27 cellular contexts compared by ENCODE assay signal in genomic region chr2:149617476-149617875, GRCh38.
A peak's percentile ranks its signal among the peaks of the same experiment; 100 is the strongest.
DNase-seq lines count a peak whose midpoint lies in the region; TF ChIP-seq lines count a peak whose summit lies in the region.
"Had no signal": no experiment of that assay in that cellular context is flagged by ENCODE, and none has a peak within 500 bp of the region (broad histone marks: within the 10 kb centered on the region; RNA-seq: fewer than 3 reads in every experiment).

No MANE protein-coding gene starts in this region.

- no peaks in the 10 kb centered on the region for H3K9me3 ChIP-seq in MM.1S (replicated peaks; ENCODE audit: insufficient read depth, low read length)
- H3K9me3 ChIP-seq: BLaER1, HAP-1, transverse colon had no signal

- no peaks in the 10 kb centered on the region for H3K79me2 ChIP-seq in MM.1S (ENCODE audit: low read length)

- no peak overlapping the region for H3K4me3 ChIP-seq in AG10803 (ENCODE audit: low read length)
- H3K4me3 ChIP-seq in astrocyte of the spinal cord (ENCODE audit: low read depth, low read length) = no peak overlapping the region
- H3K4me3 ChIP-seq in MM.1S (ENCODE audit: low read length) = no peak overlapping the region
- H3K4me3 ChIP-seq: BLaER1, HAP-1, transverse colon had no signal

- in situ Hi-C loops in astrocyte of the spinal cord (cut with HindIII; ENCODE audit: low sequenced_read_pairs) = no loop called here

- no peaks in the 10 kb centered on the region for H3K27me3 ChIP-seq in MM.1S (replicated peaks; ENCODE audit: insufficient read depth, low read length)
- H3K27me3 ChIP-seq: BLaER1, transverse colon had no signal

- H3F3A ChIP-seq in MM.1S (ENCODE audit: insufficient read depth, low read length) = no peaks in the 10 kb centered on the region

- H3K4me2 ChIP-seq in MM.1S (ENCODE audit: low read depth, low read length) = no peak overlapping the region
- H3K4me2 ChIP-seq: BLaER1 had no signal

- H2AFZ ChIP-seq in MM.1S (ENCODE audit: low read length) = no peak overlapping the region

- no peaks in the 10 kb centered on the region for H3K9me2 ChIP-seq in MM.1S (replicated peaks; ENCODE audit: insufficient read depth, low read length)

- no peak overlapping the region for H3K27ac ChIP-seq in MM.1S (ENCODE audit: low read length)
- H3K27ac ChIP-seq: BLaER1, transverse colon had no signal

- TF ChIP-seq CTCF in AG10803 (conservative IDR thresholded peaks at IDR 0.05; ENCODE audit: low read length) = no peak
- TF ChIP-seq CTCF in astrocyte of the spinal cord (IDR thresholded peaks at IDR 0.05; ENCODE audit: low read depth, low read length) = no peak
- no peak for TF ChIP-seq CTCF in MM.1S (IDR thresholded peaks at IDR 0.05; ENCODE audit: low read length)

- DNase-seq in AG10803 (ENCODE audit: low read depth) (peak; percentile 47), LoVo (ENCODE audit: low spot score) (peak; percentile 34), astrocyte of the spinal cord (ENCODE audit: low read depth, low spot score) (peak; percentile 40), foreskin melanocyte (peak; percentile 48), MM.1S (no peak), NCI-H2196 (lab: John Stamatoyannopoulos, UW; ENCODE audit: unreplicated experiment) (no peak), superior temporal gyrus (ENCODE audit: extremely low spot score) (no peak), NCI-H345 (lab: John Stamatoyannopoulos, UW) (no peak)
- DNase-seq: activated CD8-positive, alpha-beta memory T cell treated with anti-CD3 and anti-CD28 coated beads for 24 hours; activated naive CD4-positive, alpha-beta T cell treated with Interleukin-2 at 50 U/mL for 16 hours; activated T-cell treated with anti-CD3 and anti-CD28 coated beads, Interleukin-2, amount 50 U/mL, for 4 hours; amniotic stem cell; Calu3; central memory CD4-positive, alpha-beta T cell; KBM-7; left colon; mesendoderm; MV-4-11; naive B cell; NCI-H1694 treated with DMSO at 0.1 percent for 48 hours; NCI-H2171 treated with DMSO at 0.1 percent for 48 hours; NCI-H748 treated with DMSO at 0.1 percent for 48 hours; right cardiac atrium; stimulated activated naive CD8-positive, alpha-beta T cell treated with anti-CD3 and anti-CD28 coated beads, Interleukin-15, amount 100 ng/mL, for 72 hours; transverse colon had no signal

- H3K36me3 ChIP-seq in MM.1S (replicated peaks; ENCODE audit: insufficient read depth, low read length) = no peaks in the 10 kb centered on the region
- H3K36me3 ChIP-seq: BLaER1, HAP-1, transverse colon had no signal

- no peaks in the 10 kb centered on the region for H4K20me1 ChIP-seq in MM.1S (ENCODE audit: insufficient read depth, low read length)
- H4K20me1 ChIP-seq: BLaER1 had no signal

- no peaks in the 10 kb centered on the region for H3K4me1 ChIP-seq in MM.1S (ENCODE audit: low read length)
- H3K4me1 ChIP-seq: HAP-1, transverse colon had no signal

- H3K9ac ChIP-seq in MM.1S (ENCODE audit: low read length) = no peak overlapping the region
- H3K9ac ChIP-seq: BLaER1 had no signal

Comparison
In these comparisons a context has a peak if more than half of its experiments do, and no peak if none do; other contexts are left out.
1. DNase-seq: peak in AG10803 (single experiment), LoVo (single experiment), astrocyte of the spinal cord (single experiment) and foreskin melanocyte (single experiment); none in MM.1S (single experiment), NCI-H2196 (single experiment), superior temporal gyrus (single experiment) and NCI-H345 (single experiment).